In the genomic region with DNA sequence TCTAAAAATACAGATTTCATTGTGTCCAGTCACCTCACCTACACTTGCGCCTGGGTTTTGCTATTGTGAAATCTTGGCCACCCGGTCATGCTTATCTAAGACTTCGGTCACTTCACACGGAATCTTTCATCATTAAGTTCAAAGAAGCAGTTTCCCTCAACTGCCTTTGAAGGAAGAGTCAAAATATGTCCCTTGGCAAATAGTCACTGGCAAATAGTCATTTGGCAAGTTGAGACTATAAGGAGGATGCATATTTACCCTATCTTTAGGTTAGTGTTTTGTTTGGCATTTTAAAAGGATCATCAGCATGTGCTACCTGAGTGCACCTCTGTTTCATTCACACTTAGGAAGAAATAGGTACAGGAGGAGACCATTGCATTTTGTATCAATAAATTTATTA, we compare ENCODE assay signal across 1 cellular context.
A peak's percentile ranks its signal among the peaks of the same experiment; 100 is the strongest.
TF ChIP-seq lines count a peak whose summit lies in the region.

No MANE protein-coding gene starts in this region.

TF ChIP-seq in HepG2, 621 proteins besides CTCF, POLR2A, EP300 and RAD21 (continued from another document and continues in another):
- TF ChIP-seq, protein P1, sequence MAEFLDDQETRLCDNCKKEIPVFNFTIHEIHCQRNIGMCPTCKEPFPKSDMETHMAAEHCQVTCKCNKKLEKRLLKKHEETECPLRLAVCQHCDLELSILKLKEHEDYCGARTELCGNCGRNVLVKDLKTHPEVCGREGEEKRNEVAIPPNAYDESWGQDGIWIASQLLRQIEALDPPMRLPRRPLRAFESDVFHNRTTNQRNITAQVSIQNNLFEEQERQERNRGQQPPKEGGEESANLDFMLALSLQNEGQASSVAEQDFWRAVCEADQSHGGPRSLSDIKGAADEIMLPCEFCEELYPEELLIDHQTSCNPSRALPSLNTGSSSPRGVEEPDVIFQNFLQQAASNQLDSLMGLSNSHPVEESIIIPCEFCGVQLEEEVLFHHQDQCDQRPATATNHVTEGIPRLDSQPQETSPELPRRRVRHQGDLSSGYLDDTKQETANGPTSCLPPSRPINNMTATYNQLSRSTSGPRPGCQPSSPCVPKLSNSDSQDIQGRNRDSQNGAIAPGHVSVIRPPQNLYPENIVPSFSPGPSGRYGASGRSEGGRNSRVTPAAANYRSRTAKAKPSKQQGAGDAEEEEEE (CRISPR knock-in tag; IDR thresholded peaks at IDR 0.05; ENCODE audit: borderline replicate concordance), result no peak
- no peak for TF ChIP-seq IRX3 (CRISPR knock-in tag; IDR thresholded peaks at IDR 0.05; ENCODE audit: borderline replicate concordance, low read depth)
- TF ChIP-seq MIER3 (CRISPR knock-in tag; IDR thresholded peaks at IDR 0.05; ENCODE audit: borderline replicate concordance), result peak; percentile 90; the same call in 1 of the 2 replicates
- no peak for TF ChIP-seq ZFY (CRISPR knock-in tag; IDR thresholded peaks at IDR 0.05)
- TF ChIP-seq, protein P2, sequence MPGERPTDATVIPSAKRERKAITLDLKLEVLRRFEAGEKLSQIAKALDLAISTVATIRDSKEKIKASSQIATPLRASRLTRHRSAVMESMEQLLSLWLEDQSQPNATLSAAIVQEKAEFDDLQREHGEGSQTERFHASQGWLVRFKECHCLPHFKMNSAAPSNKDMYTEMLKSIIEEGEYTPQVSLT (CRISPR knock-in tag; IDR thresholded peaks at IDR 0.05; ENCODE audit: borderline replicate concordance, low read depth), result no peak
- TF ChIP-seq, protein P3, sequence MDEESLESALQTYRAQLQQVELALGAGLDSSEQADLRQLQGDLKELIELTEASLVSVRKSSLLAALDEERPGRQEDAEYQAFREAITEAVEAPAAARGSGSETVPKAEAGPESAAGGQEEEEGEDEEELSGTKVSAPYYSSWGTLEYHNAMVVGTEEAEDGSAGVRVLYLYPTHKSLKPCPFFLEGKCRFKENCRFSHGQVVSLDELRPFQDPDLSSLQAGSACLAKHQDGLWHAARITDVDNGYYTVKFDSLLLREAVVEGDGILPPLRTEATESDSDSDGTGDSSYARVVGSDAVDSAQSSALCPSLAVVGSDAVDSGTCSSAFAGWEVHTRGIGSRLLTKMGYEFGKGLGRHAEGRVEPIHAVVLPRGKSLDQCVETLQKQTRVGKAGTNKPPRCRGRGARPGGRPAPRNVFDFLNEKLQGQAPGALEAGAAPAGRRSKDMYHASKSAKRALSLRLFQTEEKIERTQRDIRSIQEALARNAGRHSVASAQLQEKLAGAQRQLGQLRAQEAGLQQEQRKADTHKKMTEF (CRISPR knock-in tag; IDR thresholded peaks at IDR 0.05), result peak; percentile 96
- TF ChIP-seq, protein P4, sequence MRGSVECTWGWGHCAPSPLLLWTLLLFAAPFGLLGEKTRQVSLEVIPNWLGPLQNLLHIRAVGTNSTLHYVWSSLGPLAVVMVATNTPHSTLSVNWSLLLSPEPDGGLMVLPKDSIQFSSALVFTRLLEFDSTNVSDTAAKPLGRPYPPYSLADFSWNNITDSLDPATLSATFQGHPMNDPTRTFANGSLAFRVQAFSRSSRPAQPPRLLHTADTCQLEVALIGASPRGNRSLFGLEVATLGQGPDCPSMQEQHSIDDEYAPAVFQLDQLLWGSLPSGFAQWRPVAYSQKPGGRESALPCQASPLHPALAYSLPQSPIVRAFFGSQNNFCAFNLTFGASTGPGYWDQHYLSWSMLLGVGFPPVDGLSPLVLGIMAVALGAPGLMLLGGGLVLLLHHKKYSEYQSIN (CRISPR knock-in tag; IDR thresholded peaks at IDR 0.05; ENCODE audit: borderline replicate concordance), result no peak
- peak; percentile 47; the same call in 1 of the 2 replicates for TF ChIP-seq ZNF430 (CRISPR knock-in tag; IDR thresholded peaks at IDR 0.05)
- TF ChIP-seq, protein P5, sequence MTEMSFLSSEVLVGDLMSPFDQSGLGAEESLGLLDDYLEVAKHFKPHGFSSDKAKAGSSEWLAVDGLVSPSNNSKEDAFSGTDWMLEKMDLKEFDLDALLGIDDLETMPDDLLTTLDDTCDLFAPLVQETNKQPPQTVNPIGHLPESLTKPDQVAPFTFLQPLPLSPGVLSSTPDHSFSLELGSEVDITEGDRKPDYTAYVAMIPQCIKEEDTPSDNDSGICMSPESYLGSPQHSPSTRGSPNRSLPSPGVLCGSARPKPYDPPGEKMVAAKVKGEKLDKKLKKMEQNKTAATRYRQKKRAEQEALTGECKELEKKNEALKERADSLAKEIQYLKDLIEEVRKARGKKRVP (CRISPR knock-in tag; IDR thresholded peaks at IDR 0.05), result peak in 1 of 2 experiments; percentile 90; a peak in 2 of 4 replicates
- TF ChIP-seq ZNF468 (CRISPR knock-in tag; IDR thresholded peaks at IDR 0.05), result no peak
- TF ChIP-seq, protein P6, sequence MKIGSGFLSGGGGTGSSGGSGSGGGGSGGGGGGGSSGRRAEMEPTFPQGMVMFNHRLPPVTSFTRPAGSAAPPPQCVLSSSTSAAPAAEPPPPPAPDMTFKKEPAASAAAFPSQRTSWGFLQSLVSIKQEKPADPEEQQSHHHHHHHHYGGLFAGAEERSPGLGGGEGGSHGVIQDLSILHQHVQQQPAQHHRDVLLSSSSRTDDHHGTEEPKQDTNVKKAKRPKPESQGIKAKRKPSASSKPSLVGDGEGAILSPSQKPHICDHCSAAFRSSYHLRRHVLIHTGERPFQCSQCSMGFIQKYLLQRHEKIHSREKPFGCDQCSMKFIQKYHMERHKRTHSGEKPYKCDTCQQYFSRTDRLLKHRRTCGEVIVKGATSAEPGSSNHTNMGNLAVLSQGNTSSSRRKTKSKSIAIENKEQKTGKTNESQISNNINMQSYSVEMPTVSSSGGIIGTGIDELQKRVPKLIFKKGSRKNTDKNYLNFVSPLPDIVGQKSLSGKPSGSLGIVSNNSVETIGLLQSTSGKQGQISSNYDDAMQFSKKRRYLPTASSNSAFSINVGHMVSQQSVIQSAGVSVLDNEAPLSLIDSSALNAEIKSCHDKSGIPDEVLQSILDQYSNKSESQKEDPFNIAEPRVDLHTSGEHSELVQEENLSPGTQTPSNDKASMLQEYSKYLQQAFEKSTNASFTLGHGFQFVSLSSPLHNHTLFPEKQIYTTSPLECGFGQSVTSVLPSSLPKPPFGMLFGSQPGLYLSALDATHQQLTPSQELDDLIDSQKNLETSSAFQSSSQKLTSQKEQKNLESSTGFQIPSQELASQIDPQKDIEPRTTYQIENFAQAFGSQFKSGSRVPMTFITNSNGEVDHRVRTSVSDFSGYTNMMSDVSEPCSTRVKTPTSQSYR (CRISPR knock-in tag; IDR thresholded peaks at IDR 0.05; ENCODE audit: borderline replicate concordance), result peak; percentile 80; the same call in 1 of the 2 replicates
- TF ChIP-seq, protein P7, sequence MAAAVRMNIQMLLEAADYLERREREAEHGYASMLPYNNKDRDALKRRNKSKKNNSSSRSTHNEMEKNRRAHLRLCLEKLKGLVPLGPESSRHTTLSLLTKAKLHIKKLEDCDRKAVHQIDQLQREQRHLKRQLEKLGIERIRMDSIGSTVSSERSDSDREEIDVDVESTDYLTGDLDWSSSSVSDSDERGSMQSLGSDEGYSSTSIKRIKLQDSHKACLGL (CRISPR knock-in tag; IDR thresholded peaks at IDR 0.05), result no peak
- peak; percentile 75; the same call in 1 of the 2 replicates for TF ChIP-seq ESRRA (CRISPR knock-in tag; IDR thresholded peaks at IDR 0.05; ENCODE audit: low read depth)
- TF ChIP-seq ZNF225 (CRISPR knock-in tag; IDR thresholded peaks at IDR 0.05), result no peak
- 0 out of 2 replicates have a peak, but pooled peaks have one; percentile 58 for TF ChIP-seq MEIS2 (CRISPR knock-in tag; IDR thresholded peaks at IDR 0.05)
- peak; percentile 43; the same call in 1 of the 2 replicates for TF ChIP-seq FOXK2 (IDR thresholded peaks at IDR 0.05)
- TF ChIP-seq RCOR2 (CRISPR knock-in tag; IDR thresholded peaks at IDR 0.05), result peak; percentile 99
- TF ChIP-seq ZNF282 (IDR thresholded peaks at IDR 0.05; ENCODE audit: partially characterized antibody), result no peak
- TF ChIP-seq RBFOX2 (IDR thresholded peaks at IDR 0.05; ENCODE audit: low read depth, low read length), result no peak
- no peak for TF ChIP-seq NFE2L1 (CRISPR knock-in tag; IDR thresholded peaks at IDR 0.05; ENCODE audit: borderline replicate concordance)
- TF ChIP-seq HMG20B (CRISPR knock-in tag; conservative IDR thresholded peaks at IDR 0.05), result peak; percentile 98
- TF ChIP-seq HOXA5 (CRISPR knock-in tag; IDR thresholded peaks at IDR 0.05), result no peak
- TF ChIP-seq HOXA7 (CRISPR knock-in tag; IDR thresholded peaks at IDR 0.05), result no peak
- TF ChIP-seq, protein P8, sequence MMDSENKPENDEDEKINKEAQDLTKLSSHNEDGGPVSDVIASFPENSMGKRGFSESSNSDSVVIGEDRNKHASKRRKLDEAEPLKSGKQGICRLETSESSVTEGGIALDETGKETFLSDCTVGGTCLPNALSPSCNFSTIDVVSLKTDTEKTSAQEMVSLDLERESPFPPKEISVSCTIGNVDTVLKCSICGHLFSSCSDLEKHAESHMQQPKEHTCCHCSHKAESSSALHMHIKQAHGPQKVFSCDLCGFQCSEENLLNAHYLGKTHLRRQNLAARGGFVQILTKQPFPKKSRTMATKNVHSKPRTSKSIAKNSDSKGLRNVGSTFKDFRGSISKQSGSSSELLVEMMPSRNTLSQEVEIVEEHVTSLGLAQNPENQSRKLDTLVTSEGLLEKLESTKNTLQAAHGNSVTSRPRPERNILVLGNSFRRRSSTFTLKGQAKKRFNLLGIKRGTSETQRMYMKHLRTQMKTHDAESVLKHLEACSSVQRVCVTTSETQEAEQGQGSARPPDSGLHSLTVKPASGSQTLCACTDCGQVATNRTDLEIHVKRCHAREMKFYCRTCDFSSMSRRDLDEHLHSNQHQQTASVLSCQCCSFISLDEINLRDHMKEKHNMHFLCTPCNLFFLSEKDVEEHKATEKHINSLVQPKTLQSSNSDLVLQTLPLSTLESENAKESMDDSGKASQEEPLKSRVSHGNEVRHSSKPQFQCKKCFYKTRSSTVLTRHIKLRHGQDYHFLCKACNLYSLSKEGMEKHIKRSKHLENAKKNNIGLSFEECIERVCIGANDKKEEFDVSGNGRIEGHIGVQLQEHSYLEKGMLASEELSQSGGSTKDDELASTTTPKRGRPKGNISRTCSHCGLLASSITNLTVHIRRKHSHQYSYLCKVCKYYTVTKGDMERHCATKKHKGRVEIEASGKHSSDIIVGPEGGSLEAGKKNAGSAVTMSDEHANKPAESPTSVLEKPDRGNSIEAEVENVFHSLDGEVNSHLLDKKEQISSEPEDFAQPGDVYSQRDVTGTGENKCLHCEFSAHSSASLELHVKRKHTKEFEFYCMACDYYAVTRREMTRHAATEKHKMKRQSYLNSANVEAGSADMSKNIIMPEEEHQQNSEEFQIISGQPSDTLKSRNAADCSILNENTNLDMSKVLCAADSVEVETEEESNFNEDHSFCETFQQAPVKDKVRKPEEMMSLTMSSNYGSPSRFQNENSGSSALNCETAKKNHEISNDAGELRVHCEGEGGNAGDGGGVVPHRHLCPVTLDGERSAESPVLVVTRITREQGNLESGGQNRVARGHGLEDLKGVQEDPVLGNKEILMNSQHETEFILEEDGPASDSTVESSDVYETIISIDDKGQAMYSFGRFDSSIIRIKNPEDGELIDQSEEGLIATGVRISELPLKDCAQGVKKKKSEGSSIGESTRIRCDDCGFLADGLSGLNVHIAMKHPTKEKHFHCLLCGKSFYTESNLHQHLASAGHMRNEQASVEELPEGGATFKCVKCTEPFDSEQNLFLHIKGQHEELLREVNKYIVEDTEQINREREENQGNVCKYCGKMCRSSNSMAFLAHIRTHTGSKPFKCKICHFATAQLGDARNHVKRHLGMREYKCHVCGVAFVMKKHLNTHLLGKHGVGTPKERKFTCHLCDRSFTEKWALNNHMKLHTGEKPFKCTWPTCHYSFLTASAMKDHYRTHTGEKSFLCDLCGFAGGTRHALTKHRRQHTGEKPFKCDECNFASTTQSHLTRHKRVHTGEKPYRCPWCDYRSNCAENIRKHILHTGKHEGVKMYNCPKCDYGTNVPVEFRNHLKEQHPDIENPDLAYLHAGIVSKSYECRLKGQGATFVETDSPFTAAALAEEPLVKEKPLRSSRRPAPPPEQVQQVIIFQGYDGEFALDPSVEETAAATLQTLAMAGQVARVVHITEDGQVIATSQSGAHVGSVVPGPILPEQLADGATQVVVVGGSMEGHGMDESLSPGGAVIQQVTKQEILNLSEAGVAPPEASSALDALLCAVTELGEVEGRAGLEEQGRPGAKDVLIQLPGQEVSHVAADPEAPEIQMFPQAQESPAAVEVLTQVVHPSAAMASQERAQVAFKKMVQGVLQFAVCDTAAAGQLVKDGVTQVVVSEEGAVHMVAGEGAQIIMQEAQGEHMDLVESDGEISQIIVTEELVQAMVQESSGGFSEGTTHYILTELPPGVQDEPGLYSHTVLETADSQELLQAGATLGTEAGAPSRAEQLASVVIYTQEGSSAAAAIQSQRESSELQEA (CRISPR knock-in tag; IDR thresholded peaks at IDR 0.05; ENCODE audit: not compliant biosample characterization), result no peak
- no peak for TF ChIP-seq ZSCAN20 (CRISPR knock-in tag; IDR thresholded peaks at IDR 0.05; ENCODE audit: borderline replicate concordance)
- TF ChIP-seq SOX6 (IDR thresholded peaks at IDR 0.05), result no peak
- peak; percentile 98 for TF ChIP-seq SOX6 (CRISPR knock-in tag; IDR thresholded peaks at IDR 0.05)
- TF ChIP-seq RFX1 (IDR thresholded peaks at IDR 0.05), result no peak
- TF ChIP-seq CBX1 (IDR thresholded peaks at IDR 0.05; ENCODE audit: low read depth), result no peak
- TF ChIP-seq, protein P9, sequence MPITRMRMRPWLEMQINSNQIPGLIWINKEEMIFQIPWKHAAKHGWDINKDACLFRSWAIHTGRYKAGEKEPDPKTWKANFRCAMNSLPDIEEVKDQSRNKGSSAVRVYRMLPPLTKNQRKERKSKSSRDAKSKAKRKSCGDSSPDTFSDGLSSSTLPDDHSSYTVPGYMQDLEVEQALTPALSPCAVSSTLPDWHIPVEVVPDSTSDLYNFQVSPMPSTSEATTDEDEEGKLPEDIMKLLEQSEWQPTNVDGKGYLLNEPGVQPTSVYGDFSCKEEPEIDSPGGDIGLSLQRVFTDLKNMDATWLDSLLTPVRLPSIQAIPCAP (CRISPR knock-in tag; IDR thresholded peaks at IDR 0.05; ENCODE audit: low read depth), result no peak
- TF ChIP-seq ZNF256 (CRISPR knock-in tag; conservative IDR thresholded peaks at IDR 0.05), result no peak
- TF ChIP-seq, protein P10, sequence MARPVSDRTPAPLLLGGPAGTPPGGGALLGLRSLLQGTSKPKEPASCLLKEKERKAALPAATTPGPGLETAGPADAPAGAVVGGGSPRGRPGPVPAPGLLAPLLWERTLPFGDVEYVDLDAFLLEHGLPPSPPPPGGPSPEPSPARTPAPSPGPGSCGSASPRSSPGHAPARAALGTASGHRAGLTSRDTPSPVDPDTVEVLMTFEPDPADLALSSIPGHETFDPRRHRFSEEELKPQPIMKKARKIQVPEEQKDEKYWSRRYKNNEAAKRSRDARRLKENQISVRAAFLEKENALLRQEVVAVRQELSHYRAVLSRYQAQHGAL (CRISPR knock-in tag; IDR thresholded peaks at IDR 0.05; ENCODE audit: not compliant biosample characterization), result no peak
- no peak for TF ChIP-seq ARNT2 (CRISPR knock-in tag; IDR thresholded peaks at IDR 0.05; ENCODE audit: low read depth)
- no peak for TF ChIP-seq ZNF709 (CRISPR knock-in tag; IDR thresholded peaks at IDR 0.05)
- peak; percentile 96 for TF ChIP-seq TBX3 (IDR thresholded peaks at IDR 0.05; ENCODE audit: borderline replicate concordance)
- TF ChIP-seq ZNF160 (CRISPR knock-in tag; IDR thresholded peaks at IDR 0.05), result no peak
- 0 out of 2 replicates have a peak, but pooled peaks have one; percentile 47 for TF ChIP-seq ZNF589 (CRISPR knock-in tag; conservative IDR thresholded peaks at IDR 0.05)
- peak; percentile 98 for TF ChIP-seq TBX2 (CRISPR knock-in tag; IDR thresholded peaks at IDR 0.05; ENCODE audit: borderline replicate concordance)
- TF ChIP-seq TP53 (CRISPR knock-in tag; conservative IDR thresholded peaks at IDR 0.05), result no peak
- TF ChIP-seq FOSL1 (CRISPR knock-in tag; IDR thresholded peaks at IDR 0.05; ENCODE audit: borderline replicate concordance), result peak; percentile 64; the same call in 1 of the 2 replicates
- TF ChIP-seq PLRG1 (conservative IDR thresholded peaks at IDR 0.05), result no peak
